8 cellular contexts compared by ENCODE assay signal in the genomic region with DNA sequence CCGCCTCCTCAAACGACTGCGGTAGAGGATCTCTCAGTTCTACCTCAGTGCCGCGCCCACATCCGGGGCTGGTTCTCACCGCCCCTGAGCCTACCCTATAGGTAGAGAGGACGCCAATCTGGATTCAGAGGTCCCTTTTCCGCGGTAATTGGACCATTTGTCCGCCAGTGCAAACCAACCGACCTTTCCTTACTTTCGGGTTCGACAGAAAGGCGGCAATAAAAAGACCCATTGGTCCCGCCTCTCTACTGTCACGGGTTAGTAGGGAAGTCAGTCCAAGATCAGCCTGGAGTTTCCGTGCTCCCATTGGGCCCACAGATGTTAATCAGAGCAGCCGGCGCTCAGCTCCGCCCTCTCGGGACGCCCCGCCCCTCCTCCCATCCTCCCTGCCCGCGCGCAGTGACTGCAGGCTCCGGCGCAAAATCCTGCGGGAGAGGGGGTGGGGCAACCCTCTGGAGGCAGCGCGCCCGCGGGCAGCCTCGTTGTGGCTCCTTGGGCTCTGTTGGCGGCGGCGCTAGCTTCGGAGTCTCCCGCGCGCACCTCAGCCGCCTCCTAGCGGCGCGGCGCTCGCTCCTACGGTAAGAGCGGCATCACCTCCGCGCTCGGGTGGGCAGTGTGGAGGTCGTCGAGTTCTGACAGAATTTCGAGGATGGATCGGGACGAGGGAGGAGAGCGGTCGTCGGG. TPM values are rescaled to one million over a fixed set of nuclear protein-coding genes. Genes with fewer than 3 reads are reported as not detected.
DNase-seq lines count a peak whose midpoint lies in the region; ATAC-seq and TF ChIP-seq lines count a peak whose summit lies in the region.

A gene (plus strand): TSS at position 380 of the 684 bp plus-strand sequence.
A gene with protein sequence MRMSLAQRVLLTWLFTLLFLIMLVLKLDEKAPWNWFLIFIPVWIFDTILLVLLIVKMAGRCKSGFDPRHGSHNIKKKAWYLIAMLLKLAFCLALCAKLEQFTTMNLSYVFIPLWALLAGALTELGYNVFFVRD (minus strand): TSS at position 41 of the 684 bp plus-strand sequence. CDS start 4,061 bp downstream, outside the sequence.

- H3K4me1 ChIP-seq in suprapubic skin, result peaks cover 34% of the 10 kb centered on the region

- DNase-seq in NCI-H1092 (lab: John Stamatoyannopoulos, UW) (peak; percentile 100), globus pallidus (ENCODE audit: low spot score) (peak; percentile 100), nucleus accumbens (lab: John Stamatoyannopoulos, UW) (peak; percentile 79 to 100 (median 99)), suprapubic skin (ENCODE audit: low spot score in 2 of 2) (peak; percentile 98 to 99)
- DNase-seq in activated naive CD4-positive, alpha-beta T cell treated with anti-CD3 and anti-CD28 coated beads, Interleukin-2, amount 50 U/mL, for 72 hours (ENCODE audit: low spot score in 2 of 2), result peak; percentile 87 to 98

- no peaks in the 10 kb centered on the region for H3K9me3 Mint-ChIP-seq in activated naive CD4-positive, alpha-beta T cell treated with anti-CD3 and anti-CD28 coated beads, Interleukin-2, amount 50 U/mL, for 72 hours

- TF ChIP-seq EP300 in suprapubic skin (IDR thresholded peaks at IDR 0.05), result no peak

- peak within 1 kb of the TSS; percentile 86 for H3K27ac ChIP-seq in suprapubic skin

- peaks cover 11% of the 10 kb centered on the region for H3K36me3 ChIP-seq in suprapubic skin

- H3K36me3 Mint-ChIP-seq in activated naive CD4-positive, alpha-beta T cell treated with anti-CD3 and anti-CD28 coated beads, Interleukin-2, amount 50 U/mL, for 72 hours, result peaks cover 19 to 39% of the 10 kb centered on the region in 2 donors

- no peaks in the 10 kb centered on the region for H3K9me3 ChIP-seq in suprapubic skin

- TF ChIP-seq POLR2A in GM10847 (IDR thresholded peaks at IDR 0.05; ENCODE audit: extremely low read depth, insufficient read length) (peak; percentile 63), suprapubic skin (IDR thresholded peaks at IDR 0.05) (no peak)

- H3K27me3 ChIP-seq in suprapubic skin, result no peaks in the 10 kb centered on the region

- H3K27ac Mint-ChIP-seq in activated naive CD4-positive, alpha-beta T cell treated with anti-CD3 and anti-CD28 coated beads, Interleukin-2, amount 50 U/mL, for 72 hours, result peak within 1 kb of the TSS; percentile 97 to 99

- peak within 1 kb of the TSS; percentile 92 for H3K4me3 ChIP-seq in suprapubic skin

- 2% methylated on average over 19 of the region's 61 CpGs for WGBS in suprapubic skin

- ATAC-seq in HG02610 (IDR thresholded peaks at IDR 0.05; ENCODE audit: unreplicated experiment) (peak; percentile 92), SK-N-SH treated with all-trans-retinoic acid at 6 μM for 48 hours (peak; percentile 94)
- ATAC-seq in activated naive CD4-positive, alpha-beta T cell treated with anti-CD3 and anti-CD28 coated beads, Interleukin-2, amount 50 U/mL, for 72 hours, result peak; percentile 93 to 94

- TF ChIP-seq CTCF in suprapubic skin (IDR thresholded peaks at IDR 0.05), result peak in 1 of 2 donors; percentile 52

TF ChIP-seq in SK-N-SH treated with all-trans-retinoic acid at 6 μM for 48 hours, 23 proteins besides CTCF, POLR2A, EP300 and RAD21:
- TF ChIP-seq ZNF70 (CRISPR knock-in tag; IDR thresholded peaks at IDR 0.05) (0 out of 2 replicates have a peak, but pooled peaks have one; percentile 36), OSR1 (CRISPR knock-in tag; IDR thresholded peaks at IDR 0.05) (no peak), ZNF565 (CRISPR knock-in tag; conservative IDR thresholded peaks at IDR 0.05; ENCODE audit: low read depth) (0 out of 2 replicates have a peak, but pooled peaks have one; percentile 35), RARB (CRISPR knock-in tag; IDR thresholded peaks at IDR 0.05) (no peak), ZFP3 (CRISPR knock-in tag; IDR thresholded peaks at IDR 0.05) (0 out of 2 replicates have a peak, but pooled peaks have one; percentile 59), CSDC2 (CRISPR knock-in tag; IDR thresholded peaks at IDR 0.05) (no peak)
- TF ChIP-seq, protein P1, sequence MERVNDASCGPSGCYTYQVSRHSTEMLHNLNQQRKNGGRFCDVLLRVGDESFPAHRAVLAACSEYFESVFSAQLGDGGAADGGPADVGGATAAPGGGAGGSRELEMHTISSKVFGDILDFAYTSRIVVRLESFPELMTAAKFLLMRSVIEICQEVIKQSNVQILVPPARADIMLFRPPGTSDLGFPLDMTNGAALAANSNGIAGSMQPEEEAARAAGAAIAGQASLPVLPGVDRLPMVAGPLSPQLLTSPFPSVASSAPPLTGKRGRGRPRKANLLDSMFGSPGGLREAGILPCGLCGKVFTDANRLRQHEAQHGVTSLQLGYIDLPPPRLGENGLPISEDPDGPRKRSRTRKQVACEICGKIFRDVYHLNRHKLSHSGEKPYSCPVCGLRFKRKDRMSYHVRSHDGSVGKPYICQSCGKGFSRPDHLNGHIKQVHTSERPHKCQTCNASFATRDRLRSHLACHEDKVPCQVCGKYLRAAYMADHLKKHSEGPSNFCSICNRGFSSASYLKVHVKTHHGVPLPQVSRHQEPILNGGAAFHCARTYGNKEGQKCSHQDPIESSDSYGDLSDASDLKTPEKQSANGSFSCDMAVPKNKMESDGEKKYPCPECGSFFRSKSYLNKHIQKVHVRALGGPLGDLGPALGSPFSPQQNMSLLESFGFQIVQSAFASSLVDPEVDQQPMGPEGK (CRISPR knock-in tag; IDR thresholded peaks at IDR 0.05; ENCODE audit: borderline replicate concordance), result no peak
- TF ChIP-seq, protein P2, sequence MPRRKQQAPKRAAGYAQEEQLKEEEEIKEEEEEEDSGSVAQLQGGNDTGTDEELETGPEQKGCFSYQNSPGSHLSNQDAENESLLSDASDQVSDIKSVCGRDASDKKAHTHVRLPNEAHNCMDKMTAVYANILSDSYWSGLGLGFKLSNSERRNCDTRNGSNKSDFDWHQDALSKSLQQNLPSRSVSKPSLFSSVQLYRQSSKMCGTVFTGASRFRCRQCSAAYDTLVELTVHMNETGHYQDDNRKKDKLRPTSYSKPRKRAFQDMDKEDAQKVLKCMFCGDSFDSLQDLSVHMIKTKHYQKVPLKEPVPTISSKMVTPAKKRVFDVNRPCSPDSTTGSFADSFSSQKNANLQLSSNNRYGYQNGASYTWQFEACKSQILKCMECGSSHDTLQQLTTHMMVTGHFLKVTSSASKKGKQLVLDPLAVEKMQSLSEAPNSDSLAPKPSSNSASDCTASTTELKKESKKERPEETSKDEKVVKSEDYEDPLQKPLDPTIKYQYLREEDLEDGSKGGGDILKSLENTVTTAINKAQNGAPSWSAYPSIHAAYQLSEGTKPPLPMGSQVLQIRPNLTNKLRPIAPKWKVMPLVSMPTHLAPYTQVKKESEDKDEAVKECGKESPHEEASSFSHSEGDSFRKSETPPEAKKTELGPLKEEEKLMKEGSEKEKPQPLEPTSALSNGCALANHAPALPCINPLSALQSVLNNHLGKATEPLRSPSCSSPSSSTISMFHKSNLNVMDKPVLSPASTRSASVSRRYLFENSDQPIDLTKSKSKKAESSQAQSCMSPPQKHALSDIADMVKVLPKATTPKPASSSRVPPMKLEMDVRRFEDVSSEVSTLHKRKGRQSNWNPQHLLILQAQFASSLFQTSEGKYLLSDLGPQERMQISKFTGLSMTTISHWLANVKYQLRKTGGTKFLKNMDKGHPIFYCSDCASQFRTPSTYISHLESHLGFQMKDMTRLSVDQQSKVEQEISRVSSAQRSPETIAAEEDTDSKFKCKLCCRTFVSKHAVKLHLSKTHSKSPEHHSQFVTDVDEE (CRISPR knock-in tag; IDR thresholded peaks at IDR 0.05), result no peak

RNA-seq across cellular contexts. Expression of the first gene that starts in this region (rescaled TPM):
- total RNA-seq in activated naive CD4-positive, alpha-beta T cell treated with anti-CD3 and anti-CD28 coated beads, Interleukin-2, amount 50 U/mL, for 72 hours, result 10 to 100 TPM; 22.8 to 31.1 TPM
- total RNA-seq in suprapubic skin, result 10 to 100 TPM in 3 of 4 donors, 1 to 10 TPM in 1; 9.6 to 33.7 (median 15.7) TPM

RNA-seq across cellular contexts. Expression of the second gene that starts in this region (rescaled TPM):
- 1 to 10 TPM; 7.1 to 9.5 TPM for total RNA-seq in activated naive CD4-positive, alpha-beta T cell treated with anti-CD3 and anti-CD28 coated beads, Interleukin-2, amount 50 U/mL, for 72 hours
- total RNA-seq in suprapubic skin, result 10 to 100 TPM in 2 of 4 donors, 1 to 10 TPM in 2; 8.3 to 13.5 (median 10.8) TPM

Comparison
In these comparisons a context has a peak if more than half of its experiments do, and no peak if none do; other contexts are left out.
1. Peak in every context shown above with its lines: DNase-seq, ATAC-seq, H3K4me3 ChIP-seq and H3K27ac ChIP-seq.